Comparison of ENCODE assay signal across 11 cellular contexts in genomic region chr20:6632187-6632586, GRCh38.
DNase-seq lines count a peak whose midpoint lies in the region; ATAC-seq, FAIRE-seq and TF ChIP-seq lines count a peak whose summit lies in the region.
"Had no signal": no experiment of that assay in that cellular context is flagged by ENCODE, and none has a peak within 500 bp of the region (broad histone marks: within the 10 kb centered on the region; RNA-seq: fewer than 3 reads in every experiment).

No MANE protein-coding gene starts in this region.

- peaks cover 4% of the 10 kb centered on the region for H3K9me3 Mint-ChIP-seq in CD4-positive, alpha-beta T cell

- FAIRE-seq in small intestine (lab: Jason Lieb, UNC) = no peak
- FAIRE-seq: GM12891 had no signal

- POLR2A ChIA-PET in SK-N-SH (lab: Yijun Ruan, JAX) = interaction anchor here (0.7 kb wide), 1 partner anchor 42 kb away, joined by 3 read pairs; no protein-coding TSS in a partner anchor
- POLR2A ChIA-PET in CD4-positive, alpha-beta T cell (lab: Charles Lee) = no interaction called here

- WGBS in SK-N-SH (ENCODE audit: low lambda C conversion rate) = 5% methylated on average over 4 of the region's 4 CpGs
- WGBS in small intestine, 3 donors = 25 to 47% (median 44%) methylated on average over 4 of the region's 4 CpGs

- H3K9me2 ChIP-seq in SK-N-SH = no peaks in the 10 kb centered on the region

- ATAC-seq in SK-N-SH treated with all-trans-retinoic acid at 6 μM for 48 hours = no peak
- ATAC-seq in foreskin keratinocyte = peak; percentile 88
- ATAC-seq in CD4-positive, alpha-beta T cell (ENCODE audit: poor library complexity) = no peak
- ATAC-seq in GM18505 (IDR thresholded peaks at IDR 0.05; ENCODE audit: unreplicated experiment) = no peak
- ATAC-seq in GM18511 (IDR thresholded peaks at IDR 0.05; ENCODE audit: unreplicated experiment) = no peak

- no peak for TF ChIP-seq RAD21 in SK-N-SH (IDR thresholded peaks at IDR 0.05; ENCODE audit: low read length)

- TF ChIP-seq POLR2A in GM18505 (IDR thresholded peaks at IDR 0.05; ENCODE audit: borderline replicate concordance, extremely low read depth, insufficient read depth, insufficient read length) = no peak

- no peak overlapping the region for H3K9ac ChIP-seq in SK-N-SH

- TF ChIP-seq CTCF in SK-N-SH (IDR thresholded peaks at IDR 0.05) = no peak
- no peak for TF ChIP-seq CTCF in foreskin keratinocyte (conservative IDR thresholded peaks at IDR 0.05)
- no peak for TF ChIP-seq CTCF in CD4-positive, alpha-beta T cell (IDR thresholded peaks at IDR 0.05)

- no peaks in the 10 kb centered on the region for H3K36me3 Mint-ChIP-seq in CD4-positive, alpha-beta T cell (ENCODE audit: low read depth)

- no peaks in the 10 kb centered on the region for H4K20me1 ChIP-seq in SK-N-SH (ENCODE audit: insufficient read depth)

- H3K36me3 ChIP-seq in SK-N-SH (replicated peaks in 1 of 2; ENCODE audit: control insufficient read depth in 1 of 2, insufficient read depth in 2 of 2, low read length in 1 of 2) = no peaks in the 10 kb centered on the region
- H3K36me3 ChIP-seq in small intestine (ENCODE audit: control insufficient read depth in 2 of 2, insufficient read depth in 2 of 2, low read length in 2 of 2) = no peaks in the 10 kb centered on the region

- no peaks in the 10 kb centered on the region for H3K27me3 Mint-ChIP-seq in CD4-positive, alpha-beta T cell

- no peak overlapping the region for H2AFZ ChIP-seq in SK-N-SH (ENCODE audit: low read depth)

- no peaks in the 10 kb centered on the region for H3K79me2 ChIP-seq in SK-N-SH (ENCODE audit: insufficient read depth)

- no peaks in the 10 kb centered on the region for H3K4me1 Mint-ChIP-seq in CD4-positive, alpha-beta T cell (ENCODE audit: low read depth)

- H3K27me3 ChIP-seq in SK-N-SH (ENCODE audit: insufficient read depth) (no peaks in the 10 kb centered on the region; the same call in 1 of the 2 replicates), foreskin keratinocyte (no peaks in the 10 kb centered on the region), small intestine (ENCODE audit: control insufficient read depth in 2 of 2, insufficient read depth in 2 of 2, low read length in 2 of 2) (no peaks in the 10 kb centered on the region)
- no peaks in the 10 kb centered on the region for H3K27me3 ChIP-seq in CD4-positive, alpha-beta T cell (ENCODE audit: control insufficient read depth, insufficient read depth, low read length)

- H3F3A ChIP-seq in SK-N-SH (replicated peaks; ENCODE audit: insufficient read depth) = no peaks in the 10 kb centered on the region

- no peaks in the 10 kb centered on the region for H3K4me1 ChIP-seq in SK-N-SH (ENCODE audit: control insufficient read depth in 1 of 2, insufficient read depth in 2 of 2, low read depth in 1 of 2, low read length in 1 of 2)
- peaks cover 18% of the 10 kb centered on the region for H3K4me1 ChIP-seq in foreskin keratinocyte
- H3K4me1 ChIP-seq in small intestine (ENCODE audit: control insufficient read depth in 2 of 2, insufficient read depth in 1 of 2, low read depth in 1 of 2, low read length in 1 of 2) = no peaks in the 10 kb centered on the region

- H3K27ac Mint-ChIP-seq in CD4-positive, alpha-beta T cell = no peak overlapping the region

- no peaks in the 10 kb centered on the region for H3K9me3 ChIP-seq in SK-N-SH
- H3K9me3 ChIP-seq in small intestine (ENCODE audit: control insufficient read depth, low read depth) = no peaks in the 10 kb centered on the region
- no peaks in the 10 kb centered on the region for H3K9me3 ChIP-seq in CD4-positive, alpha-beta T cell (ENCODE audit: control insufficient read depth, low read length)

- intact Hi-C loops in CD4-positive, alpha-beta T cell (cut with DNase I, micrococcal nuclease) = no loop called here

- H3K4me3 Mint-ChIP-seq in CD4-positive, alpha-beta T cell = no peak overlapping the region

- peak; percentile 1 for DNase-seq in SK-N-SH
- DNase-seq in RKO (ENCODE audit: low spot score) = peak; percentile 10
- peak; percentile 60 to 82 for DNase-seq in foreskin keratinocyte
- peak; percentile 21 for DNase-seq in small intestine
- DNase-seq in CD4-positive, alpha-beta T cell = no peak
- DNase-seq: activated CD4-positive, alpha-beta T cell treated with anti-CD3 and anti-CD28 coated beads, Interleukin-2, amount 50 U/mL, for 1 hour; AML-193 had no signal

- H3K27ac ChIP-seq in SK-N-SH (ENCODE audit: low read depth in 2 of 2, low read length in 1 of 2) (no peak overlapping the region), foreskin keratinocyte (peak overlapping the region; percentile 53), small intestine (ENCODE audit: low read depth in 1 of 2, low read length in 1 of 2) (no peak overlapping the region)
- no peak overlapping the region for H3K27ac ChIP-seq in CD4-positive, alpha-beta T cell (ENCODE audit: low read depth, low read length)

- no peak overlapping the region for H3K4me2 ChIP-seq in SK-N-SH

- CTCF ChIA-PET in SK-N-SH (lab: Yijun Ruan, JAX) = interaction anchor here (0.8 kb wide), 1 partner anchor 12 kb away, joined by 3 read pairs; no protein-coding TSS in a partner anchor
- CTCF ChIA-PET in CD4-positive, alpha-beta T cell (lab: Charles Lee) = no interaction called here

- H3K4me3 ChIP-seq in SK-N-SH (ENCODE audit: low read depth in 2 of 2, low read length in 1 of 2) = no peak overlapping the region
- no peak overlapping the region for H3K4me3 ChIP-seq in small intestine (ENCODE audit: low read depth in 1 of 2, low read length in 2 of 2)

- no peak for TF ChIP-seq EP300 in SK-N-SH (IDR thresholded peaks at IDR 0.05; ENCODE audit: borderline replicate concordance in 1 of 2, low read depth in 1 of 2, low read length in 1 of 2)

TF ChIP-seq in SK-N-SH, 30 proteins besides CTCF, POLR2A, EP300 and RAD21 (continues in another document):
- TF ChIP-seq, protein P1, sequence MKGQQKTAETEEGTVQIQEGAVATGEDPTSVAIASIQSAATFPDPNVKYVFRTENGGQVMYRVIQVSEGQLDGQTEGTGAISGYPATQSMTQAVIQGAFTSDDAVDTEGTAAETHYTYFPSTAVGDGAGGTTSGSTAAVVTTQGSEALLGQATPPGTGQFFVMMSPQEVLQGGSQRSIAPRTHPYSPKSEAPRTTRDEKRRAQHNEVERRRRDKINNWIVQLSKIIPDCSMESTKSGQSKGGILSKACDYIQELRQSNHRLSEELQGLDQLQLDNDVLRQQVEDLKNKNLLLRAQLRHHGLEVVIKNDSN (IDR thresholded peaks at IDR 0.05; ENCODE audit: borderline replicate concordance, low read depth) = no peak
- TF ChIP-seq SIN3A (IDR thresholded peaks at IDR 0.05; ENCODE audit: borderline replicate concordance, low read depth, low read length) (no peak), RCOR1 (IDR thresholded peaks at IDR 0.05; ENCODE audit: low read length) (no peak), USF2 (IDR thresholded peaks at IDR 0.05; ENCODE audit: borderline replicate concordance, low read depth, low read length) (no peak)

TF ChIP-seq in SK-N-SH treated with all-trans-retinoic acid at 6 μM for 48 hours, 23 proteins besides CTCF, POLR2A, EP300 and RAD21 (continues in another document):
- no peak for TF ChIP-seq CSDC2 (CRISPR knock-in tag; IDR thresholded peaks at IDR 0.05)
- TF ChIP-seq, protein P2, sequence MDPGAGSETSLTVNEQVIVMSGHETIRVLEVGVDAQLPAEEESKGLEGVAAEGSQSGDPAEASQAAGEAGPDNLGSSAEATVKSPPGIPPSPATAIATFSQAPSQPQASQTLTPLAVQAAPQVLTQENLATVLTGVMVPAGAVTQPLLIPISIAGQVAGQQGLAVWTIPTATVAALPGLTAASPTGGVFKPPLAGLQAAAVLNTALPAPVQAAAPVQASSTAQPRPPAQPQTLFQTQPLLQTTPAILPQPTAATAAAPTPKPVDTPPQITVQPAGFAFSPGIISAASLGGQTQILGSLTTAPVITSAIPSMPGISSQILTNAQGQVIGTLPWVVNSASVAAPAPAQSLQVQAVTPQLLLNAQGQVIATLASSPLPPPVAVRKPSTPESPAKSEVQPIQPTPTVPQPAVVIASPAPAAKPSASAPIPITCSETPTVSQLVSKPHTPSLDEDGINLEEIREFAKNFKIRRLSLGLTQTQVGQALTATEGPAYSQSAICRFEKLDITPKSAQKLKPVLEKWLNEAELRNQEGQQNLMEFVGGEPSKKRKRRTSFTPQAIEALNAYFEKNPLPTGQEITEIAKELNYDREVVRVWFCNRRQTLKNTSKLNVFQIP (CRISPR knock-in tag; IDR thresholded peaks at IDR 0.05; ENCODE audit: borderline replicate concordance, low read depth) = no peak
- no peak for TF ChIP-seq ARNTL (CRISPR knock-in tag; IDR thresholded peaks at IDR 0.05; ENCODE audit: borderline replicate concordance, low read depth)
- TF ChIP-seq BACH2 (CRISPR knock-in tag; IDR thresholded peaks at IDR 0.05; ENCODE audit: borderline replicate concordance) = no peak
- no peak for TF ChIP-seq GLIS3 (CRISPR knock-in tag; IDR thresholded peaks at IDR 0.05)
- no peak for TF ChIP-seq ZFP30 (CRISPR knock-in tag; IDR thresholded peaks at IDR 0.05)
- TF ChIP-seq ZNF565 (CRISPR knock-in tag; conservative IDR thresholded peaks at IDR 0.05; ENCODE audit: low read depth) = no peak
- no peak for TF ChIP-seq PPARA (CRISPR knock-in tag; IDR thresholded peaks at IDR 0.05; ENCODE audit: borderline replicate concordance)
- TF ChIP-seq TOX (CRISPR knock-in tag; IDR thresholded peaks at IDR 0.05; ENCODE audit: borderline replicate concordance) = no peak
- no peak for TF ChIP-seq ZC3H10 (CRISPR knock-in tag; IDR thresholded peaks at IDR 0.05)
- no peak for TF ChIP-seq TCF4 (CRISPR knock-in tag; IDR thresholded peaks at IDR 0.05; ENCODE audit: borderline replicate concordance)
- no peak for TF ChIP-seq TSHZ2 (CRISPR knock-in tag; IDR thresholded peaks at IDR 0.05)

Comparison
In these comparisons a context has a peak if more than half of its experiments do, and no peak if none do; other contexts are left out.
1. DNase-seq: peak in SK-N-SH (single experiment), RKO (single experiment), foreskin keratinocyte (2 of 2) and small intestine (single experiment); none in CD4-positive, alpha-beta T cell (0 of 10).